In genomic region chr2:120367649-120368048, GRCh38 we compare ENCODE assay signal across 1 cellular context.
TF ChIP-seq lines count a peak whose summit lies in the region.

No MANE protein-coding gene starts in this region.

TF ChIP-seq in endothelial cell of umbilical vein, 7 proteins besides CTCF, POLR2A, EP300 and RAD21:
- TF ChIP-seq JUN (IDR thresholded peaks at IDR 0.05; ENCODE audit: borderline replicate concordance, insufficient read depth, insufficient read length, low read depth), result no peak
- TF ChIP-seq EZH2 (IDR thresholded peaks at IDR 0.05; ENCODE audit: borderline replicate concordance, low read depth, low read length, severe bottlenecking), result no peak
- TF ChIP-seq GATA2 (IDR thresholded peaks at IDR 0.05; ENCODE audit: insufficient read depth, insufficient read length, low read depth, low read length), result peak; percentile 49
- no peak for TF ChIP-seq MYC (IDR thresholded peaks at IDR 0.05; ENCODE audit: low read depth, low read length)
- TF ChIP-seq MAX (IDR thresholded peaks at IDR 0.05; ENCODE audit: insufficient read depth, insufficient read length), result no peak
- peak; percentile 42 for TF ChIP-seq FOS (IDR thresholded peaks at IDR 0.05; ENCODE audit: borderline replicate concordance, insufficient read depth, low read length)
- TF ChIP-seq POLR2AphosphoS5 (IDR thresholded peaks at IDR 0.05; ENCODE audit: insufficient read depth, low read depth, low read length), result peak; percentile 39
